Comparison of ENCODE assay signal across 17 cellular contexts in the genomic region with DNA sequence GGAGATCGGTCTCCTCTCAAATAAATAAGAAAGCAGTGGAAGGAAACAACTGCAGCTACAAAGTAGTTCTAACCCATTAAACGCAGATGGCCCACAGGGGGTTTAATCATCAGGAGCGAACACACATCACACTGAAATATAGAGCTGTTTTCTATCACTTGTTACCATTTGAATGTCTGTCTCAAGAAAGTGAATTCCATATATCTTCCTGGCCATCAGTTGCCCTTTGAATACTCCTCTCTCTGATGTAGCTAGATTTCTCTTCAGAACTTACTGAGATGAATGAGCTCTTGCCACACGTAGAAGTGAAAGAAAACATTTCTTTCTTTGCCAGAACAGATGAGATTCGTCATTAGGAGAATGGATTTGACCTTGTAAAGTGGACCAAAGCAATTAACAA. TPM values are rescaled to one million over a fixed set of nuclear protein-coding genes. Genes with fewer than 3 reads are reported as not detected.
"Had no signal": no experiment of that assay in that cellular context is flagged by ENCODE, and none has a peak within 500 bp of the region (broad histone marks: within the 10 kb centered on the region; RNA-seq: fewer than 3 reads in every experiment).

No MANE protein-coding gene starts in this region.

- H3K4me3 ChIP-seq: colonic mucosa, skin epidermis, transverse colon had no signal

- H3K4me1 ChIP-seq: colonic mucosa, foreskin keratinocyte, parathyroid adenoma, transverse colon had no signal

- H3K79me2 ChIP-seq: parathyroid adenoma had no signal

- H3K27ac Mint-ChIP-seq: activated CD4-positive, alpha-beta T cell treated with anti-CD3 and anti-CD28 coated beads, Interleukin-2, amount 10 ng/mL, durations not matched to agents 7 days and 5 days; T-helper 1 cell treated with Interleukin-12 subunit alpha and Interleukin-12 subunit beta and Interleukin-4 antibody, amounts not matched to agents 30 μg/mL and 1 μg/mL, for 36 hours had no signal

- H2AFZ ChIP-seq: parathyroid adenoma had no signal

- ATAC-seq: foreskin keratinocyte had no signal

- H3K4me1 Mint-ChIP-seq: activated CD4-positive, alpha-beta T cell treated with anti-CD3 and anti-CD28 coated beads, Interleukin-2, amount 10 ng/mL, durations not matched to agents 7 days and 5 days had no signal

- FAIRE-seq: endothelial cell of umbilical vein had no signal

- H3K36me3 ChIP-seq: colonic mucosa, transverse colon had no signal

- H3K9ac ChIP-seq: parathyroid adenoma had no signal

- DNase-seq: activated CD4-positive, alpha-beta T cell treated with anti-CD3 and anti-CD28 coated beads, Interleukin-2, amount 10 ng/mL, durations not matched to agents 7 days and 5 days; activated CD4-positive, CD25-positive, alpha-beta regulatory T cell; activated CD8-positive, alpha-beta memory T cell treated with anti-CD3 and anti-CD28 coated beads for 24 hours; activated naive CD4-positive, alpha-beta T cell treated with Interleukin-2 at 50 U/mL for 16 hours; caudate nucleus; colonic mucosa; foreskin keratinocyte; head of caudate nucleus; mammary epithelial cell; retina; transverse colon had no signal

- H3K27ac ChIP-seq: colonic mucosa, foreskin keratinocyte, parathyroid adenoma, skin epidermis, transverse colon had no signal

- H3K4me3 Mint-ChIP-seq: activated CD4-positive, alpha-beta T cell treated with anti-CD3 and anti-CD28 coated beads, Interleukin-2, amount 10 ng/mL, durations not matched to agents 7 days and 5 days; T-helper 1 cell treated with Interleukin-12 subunit alpha and Interleukin-12 subunit beta and Interleukin-4 antibody, amounts not matched to agents 30 μg/mL and 1 μg/mL, for 36 hours had no signal

- H3K27me3 Mint-ChIP-seq: activated CD4-positive, alpha-beta T cell treated with anti-CD3 and anti-CD28 coated beads, Interleukin-2, amount 10 ng/mL, durations not matched to agents 7 days and 5 days had no signal

- H3K27me3 ChIP-seq: colonic mucosa had no signal

- H3K9me3 ChIP-seq: colonic mucosa, transverse colon had no signal

- H3K9me3 Mint-ChIP-seq: activated CD4-positive, alpha-beta T cell treated with anti-CD3 and anti-CD28 coated beads, Interleukin-2, amount 10 ng/mL, durations not matched to agents 7 days and 5 days; T-helper 1 cell treated with Interleukin-12 subunit alpha and Interleukin-12 subunit beta and Interleukin-4 antibody, amounts not matched to agents 30 μg/mL and 1 μg/mL, for 36 hours had no signal

RNA-seq across cellular contexts. Expression of gene ALX1, which starts 29.2 kb away (rescaled TPM):
- total RNA-seq: activated CD4-positive, alpha-beta T cell treated with anti-CD3 and anti-CD28 coated beads, Interleukin-2, amount 10 ng/mL, durations not matched to agents 7 days and 5 days; colonic mucosa; foreskin keratinocyte; left lobe of liver; mammary epithelial cell; transverse colon had no signal
- polyA plus RNA-seq: adipose tissue, foreskin keratinocyte, mammary epithelial cell had no signal
